Comparison of ENCODE assay signal across 10 cellular contexts in the genomic region with DNA sequence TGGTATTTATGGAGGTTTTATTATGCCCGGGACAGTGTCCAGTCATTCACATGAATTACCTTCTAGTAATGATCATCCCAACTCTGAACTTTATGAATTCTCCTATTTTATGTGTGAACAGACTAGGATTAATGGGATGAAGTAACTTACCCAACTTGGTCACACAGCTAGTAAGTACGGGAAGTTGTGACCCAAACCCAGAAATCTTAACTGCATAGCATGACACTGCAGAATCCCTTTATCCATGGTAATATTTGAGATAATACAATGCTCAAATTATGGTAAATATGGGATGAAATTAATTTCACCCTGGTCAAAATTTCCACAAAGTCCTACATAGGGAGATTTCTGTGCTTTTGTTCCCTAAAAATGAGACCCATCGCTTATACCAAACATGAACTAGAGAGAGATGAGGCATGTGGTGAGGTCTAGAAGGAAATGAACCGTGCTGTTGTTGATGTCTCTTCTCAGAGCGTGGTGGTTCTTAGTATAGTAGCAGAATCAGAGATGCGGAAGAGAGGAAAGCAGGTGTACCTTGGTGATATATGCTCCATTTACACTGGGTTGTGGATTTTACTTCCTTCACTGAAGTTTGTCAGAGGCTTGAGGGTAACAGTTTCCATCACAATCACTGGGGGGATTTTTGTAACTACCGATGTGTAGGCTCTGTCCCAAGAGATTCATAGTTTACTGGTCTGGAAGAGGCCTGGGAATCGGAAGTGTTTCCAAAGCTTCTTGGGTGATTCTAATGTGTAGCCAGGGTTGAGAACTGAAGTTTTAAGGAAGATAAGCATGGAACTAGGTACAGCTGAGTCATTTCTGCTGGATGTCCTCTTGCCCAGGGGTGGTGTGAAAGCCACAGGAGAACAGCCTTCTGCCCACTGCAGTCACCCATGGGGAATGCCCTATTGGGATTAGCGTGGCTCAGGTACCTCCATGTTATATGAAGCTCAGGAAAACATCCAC. TPM values are rescaled to one million over a fixed set of nuclear protein-coding genes. Genes with fewer than 3 reads are reported as not detected.
A peak's percentile ranks its signal among the peaks of the same experiment; 100 is the strongest.
DNase-seq lines count a peak whose midpoint lies in the region; ATAC-seq and TF ChIP-seq lines count a peak whose summit lies in the region.
"Had no signal": no experiment of that assay in that cellular context is flagged by ENCODE, and none has a peak within 500 bp of the region (broad histone marks: within the 10 kb centered on the region; RNA-seq: fewer than 3 reads in every experiment).

No MANE protein-coding gene starts in this region.

- no peak overlapping the region for H3K4me3 ChIP-seq in BLaER1
- no peak overlapping the region for H3K4me3 ChIP-seq in suprapubic skin
- H3K4me3 ChIP-seq: esophagus squamous epithelium had no signal

- H3K27me3 ChIP-seq in BLaER1 (no peaks in the 10 kb centered on the region), suprapubic skin (no peaks in the 10 kb centered on the region)
- H3K27me3 ChIP-seq: esophagus squamous epithelium had no signal

- TF ChIP-seq POLR2A in Raji (IDR thresholded peaks at IDR 0.05; ENCODE audit: insufficient read depth, low read depth, low read length): peak; percentile 8; the same call in 1 of the 2 replicates
- no peak for TF ChIP-seq POLR2A in suprapubic skin (IDR thresholded peaks at IDR 0.05)

- peaks cover 49% of the 10 kb centered on the region for H3K4me1 ChIP-seq in BLaER1
- H3K4me1 ChIP-seq in suprapubic skin: peaks cover 6% of the 10 kb centered on the region
- H3K4me1 ChIP-seq: esophagus squamous epithelium had no signal

- H3K36me3 ChIP-seq in BLaER1 (no peaks in the 10 kb centered on the region), suprapubic skin (no peaks in the 10 kb centered on the region)
- H3K36me3 ChIP-seq: esophagus squamous epithelium had no signal

- peak; percentile 80 for ATAC-seq in GM19023 (IDR thresholded peaks at IDR 0.05; ENCODE audit: unreplicated experiment)
- peak; percentile 84 for ATAC-seq in HG02852 (IDR thresholded peaks at IDR 0.05; ENCODE audit: unreplicated experiment)

- H4K20me1 ChIP-seq in BLaER1: no peaks in the 10 kb centered on the region

- in situ Hi-C loops in ACHN (cut with HindIII; ENCODE audit: low pct_ligation_motif_present, low pct_unique_long_range_greater_than_20kb, low sequenced_read_pairs): no loop called here

- H3K9me3 ChIP-seq in BLaER1 (peaks cover 15% of the 10 kb centered on the region), suprapubic skin (no peaks in the 10 kb centered on the region)
- H3K9me3 ChIP-seq: esophagus squamous epithelium had no signal

- no peak overlapping the region for H3K9ac ChIP-seq in BLaER1

- peak overlapping the region; percentile 61 for H3K4me2 ChIP-seq in BLaER1

- TF ChIP-seq CTCF in suprapubic skin (IDR thresholded peaks at IDR 0.05): no peak

- no peak for TF ChIP-seq EP300 in suprapubic skin (IDR thresholded peaks at IDR 0.05)

- 84% methylated on average over 9 of the region's 9 CpGs for WGBS in suprapubic skin

- peak overlapping the region; percentile 5; the same call in 1 of the 2 replicates for H3K27ac ChIP-seq in BLaER1
- H3K27ac ChIP-seq in suprapubic skin: no peak overlapping the region

- no peak for DNase-seq in NCI-H510A (lab: John Stamatoyannopoulos, UW)
- DNase-seq in suprapubic skin (ENCODE audit: low spot score in 2 of 2): no peak
- no peak for DNase-seq in ACHN
- no peak for DNase-seq in D341Med (ENCODE audit: low spot score)
- DNase-seq: esophagus squamous epithelium had no signal

RNA-seq across cellular contexts. Expression of a gene that starts 30.2 kb away (rescaled TPM):
- total RNA-seq in suprapubic skin: not detected
- total RNA-seq: esophagus squamous epithelium, mononuclear cell had no signal
